In genomic region chr9:519579-519978, GRCh38 we compare ENCODE assay signal across 1 cellular context.
TF ChIP-seq lines count a peak whose summit lies in the region.

No MANE protein-coding gene starts in this region.

TF ChIP-seq in H1, 55 proteins besides CTCF, POLR2A, EP300 and RAD21:
- TF ChIP-seq BACH1 (IDR thresholded peaks at IDR 0.05; ENCODE audit: low read length) (no peak), GABPA (IDR thresholded peaks at IDR 0.05; ENCODE audit: borderline replicate concordance, insufficient read depth, low read length) (no peak), EGR1 (IDR thresholded peaks at IDR 0.05; ENCODE audit: borderline replicate concordance, low read depth, low read length) (no peak)
